In genomic region chr3:134365766-134366065, GRCh38 we compare ENCODE assay signal across 14 cellular contexts. TPM values are rescaled to one million over a fixed set of nuclear protein-coding genes. Genes with fewer than 3 reads are reported as not detected.
A peak's percentile ranks its signal among the peaks of the same experiment; 100 is the strongest.
DNase-seq lines count a peak whose midpoint lies in the region; ATAC-seq, FAIRE-seq and TF ChIP-seq lines count a peak whose summit lies in the region.
"Had no signal": no experiment of that assay in that cellular context is flagged by ENCODE, and none has a peak within 500 bp of the region (broad histone marks: within the 10 kb centered on the region; RNA-seq: fewer than 3 reads in every experiment).

No MANE protein-coding gene starts in this region.

- H3K4me1 ChIP-seq in cardiac muscle cell (ENCODE audit: low read depth), result peaks cover 41% of the 10 kb centered on the region
- H3K4me1 ChIP-seq in H1 (replicated peaks in 1 of 4; ENCODE audit: control insufficient read depth in 3 of 4, insufficient read depth in 4 of 4, low read length in 3 of 4), result peaks cover 18 to 29% (median 26%) of the 10 kb centered on the region in 4 experiments

- no peak for FAIRE-seq in H1 (lab: Jason Lieb, UNC)

- no peak overlapping the region for H3K56ac ChIP-seq in H1 (replicated peaks; ENCODE audit: insufficient read length, low read depth, low read length)

- no peak for TF ChIP-seq RAD21 in H1 (IDR thresholded peaks at IDR 0.05 in 1 of 2, conservative IDR thresholded peaks at IDR 0.05 in 1 of 2; ENCODE audit: low read depth in 2 of 2, low read length in 2 of 2)

- peaks cover 5% of the 10 kb centered on the region; the same call in 1 of the 2 replicates for H3K79me1 ChIP-seq in H1 (ENCODE audit: low read depth, low read length)

- DNase-seq in cardiac muscle cell (ENCODE audit: low read depth in 1 of 2, low spot score in 1 of 2) (no peak), left cardiac atrium (no peak), H1 (ENCODE audit: low read depth in 1 of 2, low spot score in 2 of 2) (no peak), type B pancreatic cell (ENCODE audit: extremely low spot score, unreplicated experiment) (no peak)
- no peak for DNase-seq in naive thymus-derived CD8-positive, alpha-beta T cell
- DNase-seq in stimulated activated CD4-positive, alpha-beta T cell treated with anti-CD3 and anti-CD28 coated beads, Interleukin-2, amount 100 ng/mL, for 48 hours, result no peak
- DNase-seq in effector memory CD8-positive, alpha-beta T cell, result no peak
- no peak for DNase-seq in activated naive CD4-positive, alpha-beta T cell treated with Interleukin-2 at 50 U/mL for 16 hours
- DNase-seq: activated CD4-positive, alpha-beta T cell treated with anti-CD3 and anti-CD28 coated beads, Interleukin-2, amount 10 ng/mL, durations not matched to agents 24 days and 14 days; NCI-H526 had no signal

- H3K27me3 ChIP-seq in cardiac muscle cell (no peaks in the 10 kb centered on the region), H1 (replicated peaks in 1 of 4; ENCODE audit: control insufficient read depth in 3 of 4, extremely low read depth in 1 of 4, insufficient read depth in 3 of 4, low read length in 3 of 4) (no peaks in the 10 kb centered on the region; a peak in 1 of 7 replicates)
- H3K27me3 ChIP-seq: SJSA1 had no signal

- H2AFZ ChIP-seq in H1 (ENCODE audit: low read length), result no peak overlapping the region

- H2BK5ac ChIP-seq in H1 (ENCODE audit: low read depth, low read length), result no peak overlapping the region

- H2AK5ac ChIP-seq in H1 (ENCODE audit: low read depth, low read length), result 0 out of 2 replicates have a peak overlapping the region, but pooled peaks have one; percentile 79

- 88% methylated on average over 2 of the region's 4 CpGs; no CpG with 5 or more reads in 1 of the 2 experiments for WGBS in H1 (ENCODE audit: extremely low coverage in 1 of 2, insufficient coverage in 1 of 2, insufficient read length in 1 of 2, insufficient replicate concordance in 2 of 2, low coverage in 1 of 2, low lambda C conversion rate in 2 of 2, missing lambda C conversion rate in 1 of 2), 2 experiments

- no peak overlapping the region for H4K8ac ChIP-seq in H1 (ENCODE audit: extremely low read depth, insufficient read depth, low read length)

- H4K91ac ChIP-seq in H1 (replicated peaks; ENCODE audit: insufficient read length, low read length), result peak overlapping the region; percentile 54

- no peak overlapping the region for H3K14ac ChIP-seq in H1 (ENCODE audit: insufficient read length)

- H3K4me3 Mint-ChIP-seq in naive thymus-derived CD8-positive, alpha-beta T cell, result peak overlapping the region in 7 of 10 donors; percentile 1 to 79 (median 67)
- no peak overlapping the region for H3K4me3 Mint-ChIP-seq in type B pancreatic cell
- H3K4me3 Mint-ChIP-seq in effector memory CD8-positive, alpha-beta T cell, result peak overlapping the region in 1 of 2 donors; percentile 79
- H3K4me3 Mint-ChIP-seq: stimulated activated memory B cell treated with anti-CD40 and anti-IgM and Interleukin-4, amounts not matched to agents 10 μg/mL and 1 μg/mL and 100 μg/mL, for 72 hours had no signal

- peak overlapping the region; percentile 99 for H2BK12ac ChIP-seq in H1 (ENCODE audit: low read depth, low read length)

- H4K20me1 ChIP-seq in H1 (replicated peaks in 1 of 2; ENCODE audit: control insufficient read depth in 1 of 2, insufficient read depth in 2 of 2, low read length in 2 of 2), result peaks cover 5 to 8% of the 10 kb centered on the region in 2 experiments

- H3K23ac ChIP-seq in H1 (ENCODE audit: insufficient read length), result no peak overlapping the region

- no peak overlapping the region for H3K4ac ChIP-seq in H1 (replicated peaks; ENCODE audit: insufficient read length, low read depth, low read length)

- no peak overlapping the region for H4K5ac ChIP-seq in H1 (ENCODE audit: insufficient read length, low read depth, low read length)

- TF ChIP-seq EP300 in H1 (IDR thresholded peaks at IDR 0.05; ENCODE audit: borderline replicate concordance in 1 of 2, low read depth in 2 of 2, low read length in 2 of 2), result no peak

- H3K4me1 Mint-ChIP-seq in naive thymus-derived CD8-positive, alpha-beta T cell, result peaks cover 19 to 28% (median 25%) of the 10 kb centered on the region in 4 donors
- peaks cover 36% of the 10 kb centered on the region for H3K4me1 Mint-ChIP-seq in type B pancreatic cell (ENCODE audit: unreplicated experiment)
- peaks cover 20 to 23% of the 10 kb centered on the region in 2 donors for H3K4me1 Mint-ChIP-seq in effector memory CD8-positive, alpha-beta T cell (ENCODE audit: low read depth in 2 of 2)

- H3K18ac ChIP-seq in H1 (ENCODE audit: extremely low read depth, low read length), result no peak overlapping the region; the same call in 1 of the 2 replicates

- peak overlapping the region in 1 of 2 experiments; percentile 62; a peak in 1 of 4 replicates for H3K4me2 ChIP-seq in H1 (ENCODE audit: insufficient read depth in 1 of 2, low read depth in 2 of 2, low read length in 2 of 2)

- TF ChIP-seq POLR2A in H1 (IDR thresholded peaks at IDR 0.05; ENCODE audit: control extremely low read depth in 1 of 2, low read depth in 2 of 2, low read length in 2 of 2), result no peak

- ATAC-seq in left cardiac atrium, result no peak
- no peak for ATAC-seq in naive thymus-derived CD8-positive, alpha-beta T cell
- ATAC-seq in effector memory CD8-positive, alpha-beta T cell (replicated peaks), result no peak
- ATAC-seq: stimulated activated memory B cell treated with anti-CD40 and anti-IgM and Interleukin-4, amounts not matched to agents 10 μg/mL and 1 μg/mL and 100 μg/mL, for 72 hours had no signal

- H3K9me3 ChIP-seq in cardiac muscle cell (ENCODE audit: low read depth) (no peaks in the 10 kb centered on the region), H1 (ENCODE audit: insufficient read depth in 2 of 2, low read depth in 1 of 2, low read length in 1 of 2) (no peaks in the 10 kb centered on the region)
- H3K9me3 ChIP-seq: SJSA1 had no signal

- POLR2A ChIA-PET in H1 (lab: Charles Lee; ENCODE audit: partially characterized antibody), result interaction anchor here (0.7 to 45.2 kb wide), 13 partner anchors 0 to 127 kb away, joined by 3 to 1731 read pairs (median 5); partner anchors contain the start of genes AMOTL2 and RYK
- POLR2A ChIA-PET in naive thymus-derived CD8-positive, alpha-beta T cell (lab: Charles Lee), result no interaction called here

- H3K27me3 Mint-ChIP-seq in naive thymus-derived CD8-positive, alpha-beta T cell, result peaks cover 0 to 4% (median 0%) of the 10 kb centered on the region in 5 donors
- no peaks in the 10 kb centered on the region for H3K27me3 Mint-ChIP-seq in type B pancreatic cell
- H3K27me3 Mint-ChIP-seq in effector memory CD8-positive, alpha-beta T cell, result no peaks in the 10 kb centered on the region
- H3K27me3 Mint-ChIP-seq: activated naive CD4-positive, alpha-beta T cell treated with anti-CD3 and anti-CD28 coated beads, Interleukin-2, amount 50 U/mL, for 24 hours had no signal

- H3K4me3 ChIP-seq in cardiac muscle cell, result no peak overlapping the region
- no peak overlapping the region for H3K4me3 ChIP-seq in H1 (ENCODE audit: extremely low read depth in 1 of 4, insufficient read depth in 2 of 4, low read depth in 3 of 4, low read length in 4 of 4)
- H3K4me3 ChIP-seq: SJSA1 had no signal

- H3K9ac ChIP-seq in H1 (replicated peaks in 1 of 4; ENCODE audit: extremely low read depth in 1 of 4, low read depth in 3 of 4, low read length in 3 of 4), result no peak overlapping the region

- H3K23me2 ChIP-seq in H1 (ENCODE audit: low read depth, low read length), result peaks cover 2% of the 10 kb centered on the region

- intact Hi-C loops in left cardiac atrium (cut with DNase I), result no loop called here

- H2BK15ac ChIP-seq in H1 (ENCODE audit: low read length), result no peak overlapping the region

- H2BK20ac ChIP-seq in H1 (ENCODE audit: low read length), result no peak overlapping the region

- H3K9me3 Mint-ChIP-seq in naive thymus-derived CD8-positive, alpha-beta T cell, result no peaks in the 10 kb centered on the region
- no peaks in the 10 kb centered on the region for H3K9me3 Mint-ChIP-seq in type B pancreatic cell
- H3K9me3 Mint-ChIP-seq in effector memory CD8-positive, alpha-beta T cell, result no peaks in the 10 kb centered on the region
- H3K9me3 Mint-ChIP-seq: activated CD4-positive, alpha-beta T cell treated with anti-CD3 and anti-CD28 coated beads, Interleukin-2, amount 10 ng/mL, durations not matched to agents 24 days and 14 days; activated naive CD4-positive, alpha-beta T cell treated with anti-CD3 and anti-CD28 coated beads, Interleukin-2, amount 50 U/mL, for 24 hours; stimulated activated memory B cell treated with anti-CD40 and anti-IgM and Interleukin-4, amounts not matched to agents 10 μg/mL and 1 μg/mL and 100 μg/mL, for 72 hours had no signal

- no peak for TF ChIP-seq CTCF in cardiac muscle cell (IDR thresholded peaks at IDR 0.05; ENCODE audit: low read depth, low read length)
- TF ChIP-seq CTCF in H1 (IDR thresholded peaks at IDR 0.05; ENCODE audit: control extremely low read depth in 1 of 3, insufficient read depth in 1 of 3, low read depth in 1 of 3, low read length in 3 of 3), result no peak
- no peak for TF ChIP-seq CTCF in type B pancreatic cell (conservative IDR thresholded peaks at IDR 0.05)

- H3K27ac ChIP-seq in cardiac muscle cell, result peak overlapping the region; percentile 99
- H3K27ac ChIP-seq in H1 (ENCODE audit: low read depth, low read length), result no peak overlapping the region
- H3K27ac ChIP-seq: HL-60 had no signal

- H3K36me3 Mint-ChIP-seq in naive thymus-derived CD8-positive, alpha-beta T cell, result no peaks in the 10 kb centered on the region
- peaks cover 39% of the 10 kb centered on the region for H3K36me3 Mint-ChIP-seq in type B pancreatic cell
- H3K36me3 Mint-ChIP-seq in effector memory CD8-positive, alpha-beta T cell (ENCODE audit: insufficient read depth), result peaks cover 4% of the 10 kb centered on the region
- H3K36me3 Mint-ChIP-seq: activated naive CD4-positive, alpha-beta T cell treated with anti-CD3 and anti-CD28 coated beads, Interleukin-2, amount 50 U/mL, for 24 hours; stimulated activated memory B cell treated with anti-CD40 and anti-IgM and Interleukin-4, amounts not matched to agents 10 μg/mL and 1 μg/mL and 100 μg/mL, for 72 hours had no signal

- no peak overlapping the region for H2BK120ac ChIP-seq in H1 (replicated peaks; ENCODE audit: low read depth, low read length)

- peak overlapping the region in 2 of 10 donors; percentile 41 to 85 for H3K27ac Mint-ChIP-seq in naive thymus-derived CD8-positive, alpha-beta T cell
- H3K27ac Mint-ChIP-seq in type B pancreatic cell, result peak overlapping the region; percentile 93
- peak overlapping the region in 1 of 2 donors; percentile 85 for H3K27ac Mint-ChIP-seq in effector memory CD8-positive, alpha-beta T cell
- H3K27ac Mint-ChIP-seq: activated CD4-positive, alpha-beta T cell treated with anti-CD3 and anti-CD28 coated beads, Interleukin-2, amount 10 ng/mL, durations not matched to agents 24 days and 14 days; activated naive CD4-positive, alpha-beta T cell treated with anti-CD3 and anti-CD28 coated beads, Interleukin-2, amount 50 U/mL, for 24 hours; stimulated activated memory B cell treated with anti-CD40 and anti-IgM and Interleukin-4, amounts not matched to agents 10 μg/mL and 1 μg/mL and 100 μg/mL, for 72 hours had no signal

- H3K36me3 ChIP-seq in cardiac muscle cell (peaks cover 42% of the 10 kb centered on the region), H1 (ENCODE audit: control insufficient read depth in 2 of 4, insufficient read depth in 4 of 4, low read length in 3 of 4) (peaks cover 42 to 91% (median 67%) of the 10 kb centered on the region in 4 experiments)

- H3K79me2 ChIP-seq in H1 (ENCODE audit: control insufficient read depth in 1 of 2, insufficient read depth in 2 of 2, low read length in 2 of 2), result 0 out of 4 replicates have a peak, but pooled peaks cover 0 to 7% of the 10 kb centered on the region in 2 experiments

- CTCF ChIA-PET in H1 (lab: Charles Lee; ENCODE audit: partially characterized antibody), result interaction anchor here (0.6 to 13.1 kb wide), 14 partner anchors 8 to 153 kb away, joined by 3 to 144 read pairs (median 5); partner anchors contain the start of gene AMOTL2

RNA-seq across cellular contexts. Expression of gene AMOTL2, which starts 8.5 kb away (rescaled TPM):
- 64.2 and 103 TPM in 2 replicates for total RNA-seq in cardiac muscle cell
- 26.7 and 32.1 TPM in 2 replicates for polyA plus RNA-seq in cardiac muscle cell
- 10 to 100 TPM; 47.9 to 59.3 TPM for total RNA-seq in left cardiac atrium
- total RNA-seq in H1 (2021; fragmentation: NEBNext Ultra II Directional; extraction: Animal tissue kit (Norgen Biotek cat#: 25700)), result 60.3 and 63.7 TPM in 2 replicates
- 19.0 and 33.5 TPM in 2 replicates for polyA plus RNA-seq in H1 (2011; rRNA removed)
- polyA plus RNA-seq in H1 (2011; cell fraction: cytosol; rRNA removed), result 31.5 TPM
- polyA plus RNA-seq in H1 (2011; cell fraction: nucleus; rRNA removed), result 61.9 TPM
- 19.2 to 24.1 TPM (median 20.7 TPM) in 4 replicates for polyA plus RNA-seq in H1 (2012, experiment 1 of 2)
- 17.1 TPM for polyA plus RNA-seq in H1 (2012, experiment 2 of 2)
- 18.6 TPM for polyA plus RNA-seq in H1 (2013, experiment 1 of 2)
- 17.2 TPM for polyA plus RNA-seq in H1 (2013, experiment 2 of 2)
- polyA minus RNA-seq in H1 (2011; rRNA and poly(A)+ RNA removed), result 34.9 and 37.0 TPM in 2 replicates
- 31.9 TPM for polyA minus RNA-seq in H1 (2011; cell fraction: cytosol; rRNA and poly(A)+ RNA removed)
- 103 TPM for polyA minus RNA-seq in H1 (2011; cell fraction: nucleus; rRNA and poly(A)+ RNA removed)
- total RNA-seq in naive thymus-derived CD8-positive, alpha-beta T cell, result not detected
- not detected for polyA plus RNA-seq in naive thymus-derived CD8-positive, alpha-beta T cell
- 79.2 and 122 TPM in 2 replicates for total RNA-seq in type B pancreatic cell (ENCODE audit: low replicate concordance)
- total RNA-seq: activated CD4-positive, alpha-beta T cell treated with anti-CD3 and anti-CD28 coated beads, Interleukin-2, amount 10 ng/mL, durations not matched to agents 24 days and 14 days had no signal

Comparison
In these comparisons a context has a peak if more than half of its experiments do, and no peak if none do; other contexts are left out.
1. RNA of gene AMOTL2, which starts 8.5 kb away (total RNA-seq): 64.2 to 103 TPM in cardiac muscle cell, 79.2 to 122 TPM in type B pancreatic cell, 60.3 to 63.7 TPM in H1 and 47.9 to 59.3 TPM in left cardiac atrium; not detected in naive thymus-derived CD8-positive, alpha-beta T cell; every median in the first group is over 10 times any median in the second.